ENCODE assay signal across 18 cellular contexts in genomic region chr12:122009741-122010140, GRCh38.
"Had no signal": no experiment of that assay in that cellular context is flagged by ENCODE, and none has a peak within 500 bp of the region (broad histone marks: within the 10 kb centered on the region; RNA-seq: fewer than 3 reads in every experiment).

No MANE protein-coding gene starts in this region.

- H3K27ac Mint-ChIP-seq: effector memory CD8-positive, alpha-beta T cell; naive thymus-derived CD8-positive, alpha-beta T cell had no signal

- H3K36me3 ChIP-seq: breast epithelium, heart left ventricle, tibial nerve, vagina had no signal

- H3K36me3 Mint-ChIP-seq: naive thymus-derived CD8-positive, alpha-beta T cell had no signal

- DNase-seq: activated CD4-positive, alpha-beta T cell treated with anti-CD3 and anti-CD28 coated beads for 1 hour; activated CD4-positive, alpha-beta T cell treated with anti-CD3 and anti-CD28 coated beads, Interleukin-2, amount 50 U/mL, for 4 hours; activated naive CD4-positive, alpha-beta T cell; activated T-cell treated with anti-CD3 and anti-CD28 coated beads for 4 hours; anterior cingulate cortex; dermis blood vessel endothelial cell; effector memory CD8-positive, alpha-beta T cell; foreskin keratinocyte; left colon; mammary epithelial cell; naive thymus-derived CD8-positive, alpha-beta T cell; stimulated activated CD4-positive, alpha-beta T cell treated with anti-CD3 and anti-CD28 coated beads, Interleukin-2, amount 100 ng/mL, for 48 hours; stimulated activated naive CD4-positive, alpha-beta T cell; T-helper 9 cell had no signal

- H3K4me3 Mint-ChIP-seq: effector memory CD8-positive, alpha-beta T cell; naive thymus-derived CD8-positive, alpha-beta T cell had no signal

- H3K4me1 ChIP-seq: breast epithelium, tibial nerve had no signal

- H3K9me3 Mint-ChIP-seq: effector memory CD8-positive, alpha-beta T cell; naive thymus-derived CD8-positive, alpha-beta T cell had no signal

- H3K9me3 ChIP-seq: breast epithelium, heart left ventricle, tibial nerve, vagina had no signal

- H3K27me3 ChIP-seq: breast epithelium, foreskin keratinocyte, heart left ventricle, tibial nerve, vagina had no signal

- H3K27ac ChIP-seq: breast epithelium, foreskin keratinocyte, heart left ventricle, tibial nerve, vagina had no signal

- H3K4me3 ChIP-seq: breast epithelium, heart left ventricle, tibial nerve, vagina had no signal
